Comparison of ENCODE assay signal across 8 cellular contexts in genomic region chr6:4295789-4296165, GRCh38.
"Had no signal": no experiment of that assay in that cellular context is flagged by ENCODE, and none has a peak within 500 bp of the region (broad histone marks: within the 10 kb centered on the region; RNA-seq: fewer than 3 reads in every experiment).

No MANE protein-coding gene starts in this region.

- H3K4me3 ChIP-seq: GM23338, K562 had no signal

- ATAC-seq: K562 had no signal

- FAIRE-seq: H1, H54, HTR-8/SVneo, K562 had no signal

- DNase-seq: H9, HCEC 1CT, IMR-90 had no signal
